9 cellular contexts compared by ENCODE assay signal in the genomic region with DNA sequence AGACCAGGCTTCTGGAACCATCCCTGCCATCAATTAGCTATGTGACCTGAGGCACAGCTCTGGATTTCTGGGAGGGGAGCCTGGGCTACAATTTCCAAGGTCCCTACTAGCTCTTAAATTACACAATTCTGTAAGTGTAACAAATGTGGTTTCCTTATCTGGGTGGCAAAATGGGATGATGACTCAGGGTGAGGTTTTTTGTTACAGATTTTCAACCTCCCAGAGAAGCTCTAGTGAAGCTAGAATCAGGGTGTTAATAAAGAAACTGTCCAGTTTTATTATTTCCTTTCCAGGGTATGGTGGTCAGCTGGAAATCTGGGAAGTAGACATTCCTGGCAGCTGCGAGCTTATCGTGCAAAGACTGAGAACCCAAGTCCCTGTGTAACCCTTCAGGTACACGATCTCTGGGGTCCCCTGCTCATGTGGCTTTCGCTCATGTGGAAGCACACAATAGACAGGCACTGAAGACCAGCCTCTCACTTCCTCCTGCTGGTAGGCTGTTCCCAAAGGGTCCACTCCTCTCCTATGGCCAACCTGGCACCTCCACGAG. TPM values are rescaled to one million over a fixed set of nuclear protein-coding genes. Genes with fewer than 3 reads are reported as not detected.
DNase-seq lines count a peak whose midpoint lies in the region; ATAC-seq and TF ChIP-seq lines count a peak whose summit lies in the region.
"Had no signal": no experiment of that assay in that cellular context is flagged by ENCODE, and none has a peak within 500 bp of the region (broad histone marks: within the 10 kb centered on the region; RNA-seq: fewer than 3 reads in every experiment).

No MANE protein-coding gene starts in this region.

- H3K4me3 ChIP-seq in kidney epithelial cell (ENCODE audit: low read depth, low read length) = no peak overlapping the region
- H3K4me3 ChIP-seq: cardiac muscle cell had no signal

- H3K9me3 Mint-ChIP-seq in IgD-negative memory B cell (no peaks in the 10 kb centered on the region), osteocyte (ENCODE audit: unreplicated experiment) (no peaks in the 10 kb centered on the region)
- H3K9me3 Mint-ChIP-seq in activated T-helper 17 cell treated with anti-CD3 and anti-CD28 coated beads, Interleukin-2, amount 50 U/mL, for 72 hours = no peaks in the 10 kb centered on the region

- TF ChIP-seq CTCF in kidney epithelial cell (IDR thresholded peaks at IDR 0.05; ENCODE audit: insufficient read depth, low read length, poor library complexity, severe bottlenecking) (no peak), osteocyte (IDR thresholded peaks at IDR 0.05) (no peak)

- H3K4me3 Mint-ChIP-seq in IgD-negative memory B cell (peak overlapping the region in 1 of 4 donors; percentile 13), osteocyte (ENCODE audit: unreplicated experiment) (no peak overlapping the region)
- H3K4me3 Mint-ChIP-seq in activated T-helper 17 cell treated with anti-CD3 and anti-CD28 coated beads, Interleukin-2, amount 50 U/mL, for 72 hours = peak overlapping the region; percentile 98

- ATAC-seq in activated T-helper 17 cell treated with anti-CD3 and anti-CD28 coated beads, Interleukin-2, amount 50 U/mL, for 72 hours (replicated peaks) = peak; percentile 22

- H3K27me3 Mint-ChIP-seq in IgD-negative memory B cell = no peaks in the 10 kb centered on the region
- H3K27me3 Mint-ChIP-seq in activated T-helper 17 cell treated with anti-CD3 and anti-CD28 coated beads, Interleukin-2, amount 50 U/mL, for 72 hours = no peaks in the 10 kb centered on the region
- no peaks in the 10 kb centered on the region for H3K27me3 Mint-ChIP-seq in osteocyte (ENCODE audit: unreplicated experiment)

- no peaks in the 10 kb centered on the region for H3K27me3 ChIP-seq in kidney epithelial cell (ENCODE audit: control insufficient read depth, insufficient read depth, low read length)
- H3K27me3 ChIP-seq: cardiac muscle cell had no signal

- H3K36me3 Mint-ChIP-seq in IgD-negative memory B cell (no peaks in the 10 kb centered on the region), osteocyte (ENCODE audit: unreplicated experiment) (no peaks in the 10 kb centered on the region)
- H3K36me3 Mint-ChIP-seq in activated T-helper 17 cell treated with anti-CD3 and anti-CD28 coated beads, Interleukin-2, amount 50 U/mL, for 72 hours (ENCODE audit: low read depth) = peaks cover 94% of the 10 kb centered on the region

- peak; percentile 53 for DNase-seq in AG08396 (ENCODE audit: low spot score)
- DNase-seq in kidney epithelial cell (ENCODE audit: low read depth) = peak; percentile 42
- no peak for DNase-seq in pons (ENCODE audit: low spot score)
- DNase-seq in midbrain (lab: John Stamatoyannopoulos, UW) = no peak
- no peak for DNase-seq in osteocyte (ENCODE audit: extremely low spot score, unreplicated experiment)
- no peak for DNase-seq in NCI-H524 treated with DMSO at 0.1 percent for 48 hours (lab: John Stamatoyannopoulos, UW)

- H3K27ac Mint-ChIP-seq in IgD-negative memory B cell (peak overlapping the region; percentile 10 to 90 (median 24)), osteocyte (ENCODE audit: unreplicated experiment) (no peak overlapping the region)
- peak overlapping the region; percentile 96 for H3K27ac Mint-ChIP-seq in activated T-helper 17 cell treated with anti-CD3 and anti-CD28 coated beads, Interleukin-2, amount 50 U/mL, for 72 hours

- H3K4me1 Mint-ChIP-seq in IgD-negative memory B cell = peaks cover 40 to 56% (median 52%) of the 10 kb centered on the region in 3 donors
- peaks cover 81% of the 10 kb centered on the region for H3K4me1 Mint-ChIP-seq in activated T-helper 17 cell treated with anti-CD3 and anti-CD28 coated beads, Interleukin-2, amount 50 U/mL, for 72 hours
- H3K4me1 Mint-ChIP-seq in osteocyte (ENCODE audit: unreplicated experiment) = peaks cover 15% of the 10 kb centered on the region

- H3K36me3 ChIP-seq in kidney epithelial cell (ENCODE audit: control insufficient read depth, insufficient read depth, low read length) = no peaks in the 10 kb centered on the region
- H3K36me3 ChIP-seq: cardiac muscle cell had no signal

RNA-seq across cellular contexts. Expression of a gene that starts 7.3 kb away (rescaled TPM):
- 15.3 TPM for polyA plus RNA-seq in IgD-negative memory B cell
- 100 to 1,000 TPM in 1 of 2 donors, 10 to 100 TPM in 1; 99.2 to 138 TPM for total RNA-seq in activated T-helper 17 cell treated with anti-CD3 and anti-CD28 coated beads, Interleukin-2, amount 50 U/mL, for 72 hours
- 5.0 and 7.7 TPM in 2 replicates for total RNA-seq in kidney epithelial cell
- 12.4 and 14.6 TPM in 2 replicates for total RNA-seq in osteocyte

RNA-seq across cellular contexts. Expression of a gene that starts 36.6 kb away (rescaled TPM):
- 36.0 TPM for polyA plus RNA-seq in IgD-negative memory B cell
- total RNA-seq in activated T-helper 17 cell treated with anti-CD3 and anti-CD28 coated beads, Interleukin-2, amount 50 U/mL, for 72 hours = 10 to 100 TPM in 1 of 2 donors, 1 to 10 TPM in 1; 7.8 to 10.9 TPM
- total RNA-seq in kidney epithelial cell (14.9 and 32.8 TPM in 2 replicates), osteocyte (14.6 and 15.6 TPM in 2 replicates)

RNA-seq across cellular contexts. Expression of a gene that starts 36.7 kb away (rescaled TPM):
- 26.1 TPM for polyA plus RNA-seq in IgD-negative memory B cell
- 10 to 100 TPM; 25.7 to 32.9 TPM for total RNA-seq in activated T-helper 17 cell treated with anti-CD3 and anti-CD28 coated beads, Interleukin-2, amount 50 U/mL, for 72 hours
- total RNA-seq in kidney epithelial cell (6.2 and 10.9 TPM in 2 replicates), osteocyte (15.4 and 15.9 TPM in 2 replicates)

Comparison
In these comparisons a context has a peak if more than half of its experiments do, and no peak if none do; other contexts are left out.
1. DNase-seq: peak in AG08396 (single experiment) and kidney epithelial cell (single experiment); none in pons (single experiment), midbrain (single experiment), osteocyte (single experiment) and NCI-H524 treated with DMSO at 0.1 percent for 48 hours (single experiment).